34 cellular contexts compared by ENCODE assay signal in genomic region chr10:75589895-75590654, GRCh38.
"Had no signal": no experiment of that assay in that cellular context is flagged by ENCODE, and none has a peak within 500 bp of the region (broad histone marks: within the 10 kb centered on the region; RNA-seq: fewer than 3 reads in every experiment).

No MANE protein-coding gene starts in this region.

- H3K4me3 ChIP-seq: MG63 had no signal

- H3K9me3 ChIP-seq: MG63 had no signal

- H3K27me3 ChIP-seq: MG63 had no signal

- H3K36me3 ChIP-seq: MG63 had no signal

- DNase-seq: Karpas-422, Kasumi-1, MG63, MM.1S, MV-4-11, NCI-H1048, NCI-H1092, NCI-H1092 treated with DMSO at 0.1 percent for 48 hours, NCI-H1105, NCI-H1417, NCI-H1417 treated with DMSO at 0.1 percent for 48 hours, NCI-H1436, NCI-H1436 treated with DMSO at 0.1 percent for 48 hours, NCI-H146, NCI-H1694, NCI-H1694 treated with DMSO at 0.1 percent for 48 hours, NCI-H187, NCI-H187 treated with DMSO at 0.1 percent for 48 hours, NCI-H1930, NCI-H2029, NCI-H2029 treated with DMSO at 0.1 percent for 48 hours, NCI-H2081 treated with DMSO at 0.1 percent for 48 hours, NCI-H2107, NCI-H2171, NCI-H2171 treated with DMSO at 0.1 percent for 48 hours, NCI-H2227 treated with DMSO at 0.1 percent for 48 hours, NCI-H226, NCI-H345, NCI-H446, NCI-H446 treated with DMSO at 0.1 percent for 48 hours, NCI-H510A, NCI-H510A treated with DMSO at 0.1 percent for 48 hours, NCI-H524, NCI-H524 treated with DMSO at 0.1 percent for 48 hours had no signal
